1 cellular context compared by ENCODE assay signal in genomic region chr4:100981447-100982204, GRCh38.
TF ChIP-seq lines count a peak whose summit lies in the region.

No MANE protein-coding gene starts in this region.

TF ChIP-seq in H1, 55 proteins besides CTCF, POLR2A, EP300 and RAD21 (continued from another document):
- TF ChIP-seq FOSL1 (IDR thresholded peaks at IDR 0.05; ENCODE audit: insufficient read depth, low read depth, low read length) (no peak), TAF7 (optimal IDR thresholded peaks at IDR 0.05; ENCODE audit: borderline replicate concordance, low read depth, low read length) (no peak), SIX5 (IDR thresholded peaks at IDR 0.05; ENCODE audit: low read depth, low read length) (no peak), SP1 (IDR thresholded peaks at IDR 0.05; ENCODE audit: low read depth, low read length) (no peak), SP2 (IDR thresholded peaks at IDR 0.05; ENCODE audit: low read length) (no peak), RFX5 (IDR thresholded peaks at IDR 0.05; ENCODE audit: borderline replicate concordance, low read depth, low read length) (no peak), POLR2AphosphoS5 (IDR thresholded peaks at IDR 0.05; ENCODE audit: low read depth, low read length) (no peak), JUN (IDR thresholded peaks at IDR 0.05; ENCODE audit: low read depth, low read length) (no peak), EZH2 (IDR thresholded peaks at IDR 0.05; ENCODE audit: low read depth, low read length, severe bottlenecking) (no peak), KDM4A (IDR thresholded peaks at IDR 0.05; ENCODE audit: low read depth, low read length, severe bottlenecking) (no peak), ASH2L (IDR thresholded peaks at IDR 0.05; ENCODE audit: low read length) (no peak), E2F6 (IDR thresholded peaks at IDR 0.05) (no peak), GTF2F1 (IDR thresholded peaks at IDR 0.05; ENCODE audit: borderline replicate concordance, low read depth, low read length) (no peak), SP4 (IDR thresholded peaks at IDR 0.05; ENCODE audit: low read length) (no peak), NRF1 (IDR thresholded peaks at IDR 0.05; ENCODE audit: low read depth, low read length) (no peak), ZNF274 (IDR thresholded peaks at IDR 0.05; ENCODE audit: borderline replicate concordance, extremely low read depth, low read length) (no peak)
